ENCODE assay signal across 26 cellular contexts in genomic region chr20:54549523-54550326, GRCh38.
"Had no signal": no experiment of that assay in that cellular context is flagged by ENCODE, and none has a peak within 500 bp of the region (broad histone marks: within the 10 kb centered on the region; RNA-seq: fewer than 3 reads in every experiment).

No MANE protein-coding gene starts in this region.

- H3K27me3 Mint-ChIP-seq: effector memory CD8-positive, alpha-beta T cell; stimulated activated naive B cell treated with anti-CD40 and anti-IgM and Interleukin-4, amounts not matched to agents 10 μg/mL and 1 μg/mL and 100 μg/mL, for 72 hours had no signal

- DNase-seq: activated CD4-positive, alpha-beta T cell treated with anti-CD3 and anti-CD28 coated beads, Interleukin-2, amount 50 U/mL, for 4 hours; activated CD8-positive, alpha-beta memory T cell treated with anti-CD3 and anti-CD28 coated beads for 24 hours; activated CD8-positive, alpha-beta memory T cell treated with anti-CD3 and anti-CD28 coated beads, Interleukin-2, amount 50 U/mL, for 4 hours; activated naive CD4-positive, alpha-beta T cell; activated T-cell treated with anti-CD3 and anti-CD28 coated beads, Interleukin-2, amount 50 U/mL, for 4 hours; effector memory CD8-positive, alpha-beta T cell; heart left ventricle; islet precursor cell; left cardiac atrium; midbrain; nucleus accumbens; sigmoid colon; stimulated activated CD4-positive, alpha-beta T cell treated with anti-CD3 and anti-CD28 coated beads, Interleukin-15, amount 100 ng/mL, for 24 hours; stimulated activated CD8-positive, alpha-beta memory T cell treated with anti-CD3 and anti-CD28 coated beads, Interleukin-4, amount 100 ng/mL, for 48 hours; stimulated activated naive B cell treated with anti-CD40 and anti-IgM and Interleukin-4, amounts not matched to agents 10 μg/mL and 1 μg/mL and 100 μg/mL, for 72 hours; T1000; upper lobe of left lung had no signal

- H3K36me3 ChIP-seq: cardiac muscle cell, esophagus muscularis mucosa, heart left ventricle, sigmoid colon, thoracic aorta, upper lobe of left lung had no signal

- H3K36me3 Mint-ChIP-seq: activated naive CD8-positive, alpha-beta T cell; stimulated activated naive B cell treated with anti-CD40 and anti-IgM and Interleukin-4, amounts not matched to agents 10 μg/mL and 1 μg/mL and 100 μg/mL, for 72 hours had no signal

- H3K4me3 ChIP-seq: cardiac muscle cell, esophagus muscularis mucosa, heart left ventricle, sigmoid colon, smooth muscle cell, thoracic aorta, upper lobe of left lung had no signal

- H3K4me2 ChIP-seq: smooth muscle cell had no signal

- H3K4me1 ChIP-seq: esophagus muscularis mucosa, heart left ventricle, sigmoid colon, upper lobe of left lung had no signal

- ATAC-seq: activated T-cell treated with anti-CD3 and anti-CD28 coated beads, Interleukin-2, amount 50 U/mL, for 4 hours; effector memory CD8-positive, alpha-beta T cell; heart left ventricle; left cardiac atrium; stimulated activated naive B cell treated with anti-CD40 and anti-IgM and Interleukin-4, amounts not matched to agents 10 μg/mL and 1 μg/mL and 100 μg/mL, for 72 hours; WTC11 had no signal

- H3K4me3 Mint-ChIP-seq: activated naive CD8-positive, alpha-beta T cell; activated T-cell treated with anti-CD3 and anti-CD28 coated beads, Interleukin-2, amount 50 U/mL, for 4 hours; effector memory CD8-positive, alpha-beta T cell; nephron; stimulated activated naive B cell treated with anti-CD40 and anti-IgM and Interleukin-4, amounts not matched to agents 10 μg/mL and 1 μg/mL and 100 μg/mL, for 72 hours; T-helper 1 cell treated with Interleukin-12 subunit alpha and Interleukin-12 subunit beta and Interleukin-4 antibody, amounts not matched to agents 30 μg/mL and 1 μg/mL, for 36 hours; WTC11 had no signal

- H3K9me3 Mint-ChIP-seq: activated T-helper 2 cell treated with anti-CD3 and anti-CD28 coated beads, Interferon-gamma antibody, Interleukin-2, Interleukin-4, amounts not matched to agents 10 μg/mL and 5 μg/mL and 100 μg/mL, durations not matched to agents 14 hours and 24 hours and 36 hours; effector memory CD8-positive, alpha-beta T cell; nephron; stimulated activated naive B cell treated with anti-CD40 and anti-IgM and Interleukin-4, amounts not matched to agents 10 μg/mL and 1 μg/mL and 100 μg/mL, for 72 hours; T-helper 1 cell treated with Interleukin-12 subunit alpha and Interleukin-12 subunit beta and Interleukin-4 antibody, amounts not matched to agents 30 μg/mL and 1 μg/mL, for 36 hours had no signal

- H3K27ac ChIP-seq: cardiac muscle cell, esophagus muscularis mucosa, heart left ventricle, sigmoid colon, thoracic aorta, upper lobe of left lung had no signal

- H3K9me3 ChIP-seq: esophagus muscularis mucosa, sigmoid colon, thoracic aorta, upper lobe of left lung had no signal

- H3K27me3 ChIP-seq: cardiac muscle cell, esophagus muscularis mucosa, heart left ventricle, sigmoid colon, upper lobe of left lung had no signal

- H3K4me1 Mint-ChIP-seq: stimulated activated naive B cell treated with anti-CD40 and anti-IgM and Interleukin-4, amounts not matched to agents 10 μg/mL and 1 μg/mL and 100 μg/mL, for 72 hours had no signal

- H3K27ac Mint-ChIP-seq: activated naive CD8-positive, alpha-beta T cell; activated T-helper 2 cell treated with anti-CD3 and anti-CD28 coated beads, Interferon-gamma antibody, Interleukin-2, Interleukin-4, amounts not matched to agents 10 μg/mL and 5 μg/mL and 100 μg/mL, durations not matched to agents 14 hours and 24 hours and 36 hours; effector memory CD8-positive, alpha-beta T cell; nephron; stimulated activated naive B cell treated with anti-CD40 and anti-IgM and Interleukin-4, amounts not matched to agents 10 μg/mL and 1 μg/mL and 100 μg/mL, for 72 hours; T-helper 1 cell treated with Interleukin-12 subunit alpha and Interleukin-12 subunit beta and Interleukin-4 antibody, amounts not matched to agents 30 μg/mL and 1 μg/mL, for 36 hours; WTC11 had no signal
